ENCODE assay signal across 8 cellular contexts in the genomic region with DNA sequence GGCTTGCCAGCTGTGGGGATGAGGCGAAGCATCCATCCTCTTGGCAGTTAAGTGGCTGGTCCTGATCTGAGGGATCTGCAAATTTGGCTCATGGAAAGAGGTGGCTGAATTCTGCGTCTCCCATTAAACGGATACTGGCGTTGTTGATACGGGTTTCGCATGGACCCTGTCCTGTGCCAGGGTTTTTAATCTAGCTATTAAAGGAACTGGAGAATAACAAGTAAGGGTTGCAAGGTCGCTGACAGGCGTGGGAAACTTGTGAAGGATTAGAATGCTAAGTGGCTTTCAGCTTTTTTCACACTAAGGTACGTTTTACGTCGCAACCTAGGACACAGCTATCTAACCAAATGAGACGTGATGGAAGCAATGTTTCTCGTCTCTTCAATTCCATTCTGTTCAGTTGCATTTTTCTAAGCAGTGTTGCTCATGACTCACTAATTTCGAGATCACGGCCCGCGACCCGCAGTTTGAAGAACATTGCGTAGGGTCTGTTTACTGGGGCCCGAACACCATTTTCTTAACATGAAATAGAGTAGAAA. TPM values are rescaled to one million over a fixed set of nuclear protein-coding genes. Genes with fewer than 3 reads are reported as not detected.
DNase-seq lines count a peak whose midpoint lies in the region; ATAC-seq, FAIRE-seq and TF ChIP-seq lines count a peak whose summit lies in the region.

No MANE protein-coding gene starts in this region.

- TSS peak; percentile 45 for BruUV-seq in K562 (replicated peaks; lab: Mats Ljungman, UMichigan)

- no peaks in the 10 kb centered on the region for H3K9me3 ChIP-seq in OCI-LY3 (ENCODE audit: insufficient read depth, low read length)
- H3K9me3 ChIP-seq in K562 (replicated peaks; ENCODE audit: control insufficient read depth, insufficient read depth, low read depth, low read length): no peaks in the 10 kb centered on the region

- intact Hi-C loops in K562 (cut with micrococcal nuclease): loop anchor here (10.0 kb wide), 2 partner anchors 1249 to 1439 kb away; a partner anchor contains a TSS

- H3K4me2 ChIP-seq in OCI-LY3 (ENCODE audit: low read length) (peak overlapping the region; percentile 89), K562 (ENCODE audit: insufficient read depth, low read length) (peak overlapping the region; percentile 97)

- H3K4me3 Mint-ChIP-seq in stimulated activated naive CD8-positive, alpha-beta T cell treated with anti-CD3 and anti-CD28 coated beads, Interleukin-15, Interleukin-2, amounts not matched to agents 100 ng/mL and 50 ng/mL, for 24 hours: peak overlapping the region; percentile 98

- DNase-seq in K562 (ENCODE audit: extremely low read depth in 1 of 4, low spot score in 3 of 4) (peak in 1 of 4 experiments; percentile 43), kidney glomerular epithelial cell (lab: John Stamatoyannopoulos, UW) (peak; percentile 75), superior temporal gyrus (ENCODE audit: extremely low spot score) (no peak), NCI-H510A (lab: John Stamatoyannopoulos, UW) (no peak)

- H3K27me3 ChIP-seq in OCI-LY3 (ENCODE audit: low read depth, low read length) (no peaks in the 10 kb centered on the region), K562 (ENCODE audit: control insufficient read depth in 2 of 2, insufficient read depth in 2 of 2, low read length in 2 of 2) (no peaks in the 10 kb centered on the region)

- peaks cover 58% of the 10 kb centered on the region for H3K79me2 ChIP-seq in OCI-LY3 (ENCODE audit: low read length)
- peaks cover 58% of the 10 kb centered on the region for H3K79me2 ChIP-seq in K562 (ENCODE audit: control insufficient read depth, insufficient read depth, low read length)

- WGBS in K562 (ENCODE audit: insufficient coverage, low coverage, missing lambda C conversion rate): under 1% methylated on average over 20 of the region's 20 CpGs

- peaks cover 39% of the 10 kb centered on the region for H3K36me3 Mint-ChIP-seq in stimulated activated naive CD8-positive, alpha-beta T cell treated with anti-CD3 and anti-CD28 coated beads, Interleukin-15, Interleukin-2, amounts not matched to agents 100 ng/mL and 50 ng/mL, for 24 hours (ENCODE audit: low read depth)

- TF ChIP-seq EP300 in K562 (IDR thresholded peaks at IDR 0.05; ENCODE audit: low read length): no peak

- no peaks in the 10 kb centered on the region for H3K9me1 ChIP-seq in K562 (ENCODE audit: control insufficient read depth, insufficient read depth, low read length)

- POLR2A ChIA-PET in K562 (lab: Yijun Ruan, JAX): interaction anchor here (0.8 to 3.1 kb wide), 10 partner anchors 10 to 562 kb away, joined by 3 to 25 read pairs (median 3); partner anchors contain the start of gene C6orf62

- no peaks in the 10 kb centered on the region for H3K27me3 Mint-ChIP-seq in stimulated activated naive CD8-positive, alpha-beta T cell treated with anti-CD3 and anti-CD28 coated beads, Interleukin-15, Interleukin-2, amounts not matched to agents 100 ng/mL and 50 ng/mL, for 24 hours

- H3K4me3 ChIP-seq in OCI-LY3 (ENCODE audit: low read length) (peak overlapping the region; percentile 90), K562 (peak overlapping the region; percentile 67)

- H3K4me1 ChIP-seq in OCI-LY3 (ENCODE audit: low read length) (peaks cover 16% of the 10 kb centered on the region), K562 (replicated peaks in 1 of 2; ENCODE audit: control insufficient read depth in 2 of 2, insufficient read depth in 2 of 2, low read length in 2 of 2) (peaks cover 8 to 12% of the 10 kb centered on the region in 2 experiments; a peak in 4 of 5 replicates)

- TF ChIP-seq POLR2A in K562 (conservative IDR thresholded peaks at IDR 0.05): no peak

- CTCF ChIA-PET in K562 (lab: Yijun Ruan, JAX; ENCODE audit: low intra/inter-chr PET ratio): no interaction called here

- TF ChIP-seq RAD21 in K562 (CRISPR knock-in tag; conservative IDR thresholded peaks at IDR 0.05 in 1 of 2, IDR thresholded peaks at IDR 0.05 in 1 of 2): no peak

- ATAC-seq in GM21529 (IDR thresholded peaks at IDR 0.05; ENCODE audit: unreplicated experiment): peak; percentile 6
- ATAC-seq in K562: peak; percentile 18

- TF ChIP-seq CTCF in C4-2B (conservative IDR thresholded peaks at IDR 0.05) (no peak), OCI-LY3 (IDR thresholded peaks at IDR 0.05; ENCODE audit: low read depth, low read length) (no peak), K562 (IDR thresholded peaks at IDR 0.05 in 2 of 3, conservative IDR thresholded peaks at IDR 0.05 in 1 of 3; ENCODE audit: insufficient read depth in 2 of 3, low read depth in 1 of 3, low read length in 3 of 3) (no peak)

- peak overlapping the region; percentile 96 for H3K9ac ChIP-seq in OCI-LY3 (ENCODE audit: low read length)
- H3K9ac ChIP-seq in K562 (ENCODE audit: insufficient read depth in 1 of 2, low read depth in 2 of 2, low read length in 2 of 2): peak overlapping the region; percentile 99 to 100

- FAIRE-seq in K562 (lab: Jason Lieb, UNC): no peak

- H3K4me1 Mint-ChIP-seq in stimulated activated naive CD8-positive, alpha-beta T cell treated with anti-CD3 and anti-CD28 coated beads, Interleukin-15, Interleukin-2, amounts not matched to agents 100 ng/mL and 50 ng/mL, for 24 hours (ENCODE audit: low read depth): peaks cover 35% of the 10 kb centered on the region

- no peaks in the 10 kb centered on the region for H3K9me3 Mint-ChIP-seq in stimulated activated naive CD8-positive, alpha-beta T cell treated with anti-CD3 and anti-CD28 coated beads, Interleukin-15, Interleukin-2, amounts not matched to agents 100 ng/mL and 50 ng/mL, for 24 hours

- in situ Hi-C loops in K562 (cut with MboI): no loop called here

- H3K27ac ChIP-seq in C4-2B (peak overlapping the region; percentile 90), OCI-LY3 (ENCODE audit: low read length) (peak overlapping the region; percentile 47), K562 (ENCODE audit: extremely low read depth, low read depth, low read length) (peak overlapping the region; percentile 99)

- H4K20me1 ChIP-seq in OCI-LY3 (ENCODE audit: insufficient read depth, low read length) (peaks cover 37% of the 10 kb centered on the region), K562 (replicated peaks; ENCODE audit: control insufficient read depth, insufficient read depth, low read length) (peaks cover 9% of the 10 kb centered on the region; the same call in 1 of the 2 replicates)

- peak overlapping the region; percentile 100 for H3K27ac Mint-ChIP-seq in stimulated activated naive CD8-positive, alpha-beta T cell treated with anti-CD3 and anti-CD28 coated beads, Interleukin-15, Interleukin-2, amounts not matched to agents 100 ng/mL and 50 ng/mL, for 24 hours

- H2AFZ ChIP-seq in OCI-LY3 (ENCODE audit: low read depth, low read length) (no peak overlapping the region), K562 (ENCODE audit: low read depth, low read length) (peak overlapping the region; percentile 48)

- H3K36me3 ChIP-seq in OCI-LY3 (replicated peaks; ENCODE audit: low read depth, low read length) (peaks cover 23% of the 10 kb centered on the region), K562 (ENCODE audit: control insufficient read depth, insufficient read depth, low read length) (peaks cover 38% of the 10 kb centered on the region)

RNA-seq across cellular contexts. Expression of gene GMNN, which starts 0.9 kb away (rescaled TPM):
- total RNA-seq in K562 (2011; cell fraction: chromatin; rRNA removed; ENCODE audit: low replicate concordance): 62.3 and 103 TPM in 2 replicates
- total RNA-seq in K562 (2011; cell fraction: nucleolus; rRNA removed): 65.7 and 78.8 TPM in 2 replicates
- 98.0 and 106 TPM in 2 replicates for total RNA-seq in K562 (2011; cell fraction: nucleoplasm; rRNA removed)
- total RNA-seq in K562 (2014; rRNA removed): 140 and 156 TPM in 2 replicates
- total RNA-seq in K562 (2014; rRNA removed; fragmentation: Illumina TruSeq; extraction: Trizol): 189 and 216 TPM in 2 replicates
- 187 and 210 TPM in 2 replicates for total RNA-seq in K562 (2015; rRNA removed; fragmentation: Illumina TruSeq; extraction: Trizol)
- total RNA-seq in K562 (2021): 144 and 146 TPM in 2 replicates
- 125 and 167 TPM in 2 replicates for polyA plus RNA-seq in K562 (2011; rRNA removed)
- polyA plus RNA-seq in K562 (2011; cell fraction: cytosol; rRNA removed): 79.5 and 92.1 TPM in 2 replicates
- polyA plus RNA-seq in K562 (2011; cell fraction: nucleus; rRNA removed): 50.4 and 63.0 TPM in 2 replicates
- polyA plus RNA-seq in K562 (2012): 98.2 and 179 TPM in 2 replicates
- 217 and 222 TPM in 2 replicates for polyA plus RNA-seq in K562 (2014; fragmentation: Illumina TruSeq; extraction: Trizol)
- 100 to 1,000 TPM; 331 to 370 TPM for polyA plus RNA-seq in K562 (2014; fragmentation: Nextera tagmentation; extraction: Ambion mirVana)
- polyA plus RNA-seq in K562 (2014; rRNA removed): 199 and 254 TPM in 2 replicates
- polyA minus RNA-seq in K562 (2011; rRNA and poly(A)+ RNA removed): 80.2 and 85.5 TPM in 2 replicates
- 43.5 and 55.4 TPM in 2 replicates for polyA minus RNA-seq in K562 (2011; cell fraction: cytosol; rRNA and poly(A)+ RNA removed)
- 50.4 and 78.2 TPM in 2 replicates for polyA minus RNA-seq in K562 (2011; cell fraction: nucleus; rRNA and poly(A)+ RNA removed)

RNA-seq across cellular contexts. Expression of gene ARMH2, which starts 23.1 kb away (rescaled TPM):
- not detected in 2 replicates for total RNA-seq in K562 (2011; cell fraction: chromatin; rRNA removed; ENCODE audit: low replicate concordance)
- total RNA-seq in K562 (2011; cell fraction: nucleolus; rRNA removed): not detected in 2 replicates
- total RNA-seq in K562 (2011; cell fraction: nucleoplasm; rRNA removed): not detected in 2 replicates
- total RNA-seq in K562 (2014; rRNA removed) (not detected in 2 replicates), K562 (2014; rRNA removed; fragmentation: Illumina TruSeq; extraction: Trizol) (not detected in 2 replicates), K562 (2015; rRNA removed; fragmentation: Illumina TruSeq; extraction: Trizol) (not detected in 2 replicates), K562 (2021) (not detected in 2 replicates)
- polyA plus RNA-seq in K562 (2011; rRNA removed) (not detected in 2 replicates), K562 (2014; fragmentation: Illumina TruSeq; extraction: Trizol) (not detected in 2 replicates), K562 (2014; fragmentation: Nextera tagmentation; extraction: Ambion mirVana) (not detected), K562 (2014; rRNA removed) (not detected in 2 replicates)
- not detected in 2 replicates for polyA plus RNA-seq in K562 (2011; cell fraction: cytosol; rRNA removed)
- polyA plus RNA-seq in K562 (2011; cell fraction: nucleus; rRNA removed): not detected in 2 replicates
- not detected in 2 replicates for polyA plus RNA-seq in K562 (2012)
- not detected in 2 replicates for polyA minus RNA-seq in K562 (2011; rRNA and poly(A)+ RNA removed)
- polyA minus RNA-seq in K562 (2011; cell fraction: cytosol; rRNA and poly(A)+ RNA removed): not detected in 2 replicates
- polyA minus RNA-seq in K562 (2011; cell fraction: nucleus; rRNA and poly(A)+ RNA removed): not detected in 2 replicates

RNA-seq across cellular contexts. Expression of gene C6orf62, which starts 56.6 kb away (rescaled TPM):
- 43.5 and 83.8 TPM in 2 replicates for total RNA-seq in K562 (2011; cell fraction: chromatin; rRNA removed; ENCODE audit: low replicate concordance)
- total RNA-seq in K562 (2011; cell fraction: nucleolus; rRNA removed): 36.7 and 38.0 TPM in 2 replicates
- 66.0 and 93.1 TPM in 2 replicates for total RNA-seq in K562 (2011; cell fraction: nucleoplasm; rRNA removed)
- total RNA-seq in K562 (2014; rRNA removed) (48.5 and 52.9 TPM in 2 replicates), K562 (2014; rRNA removed; fragmentation: Illumina TruSeq; extraction: Trizol) (110 and 124 TPM in 2 replicates), K562 (2015; rRNA removed; fragmentation: Illumina TruSeq; extraction: Trizol) (111 and 113 TPM in 2 replicates), K562 (2021) (113 and 117 TPM in 2 replicates)
- polyA plus RNA-seq in K562 (2011; rRNA removed) (76.7 and 105 TPM in 2 replicates), K562 (2014; fragmentation: Illumina TruSeq; extraction: Trizol) (86.2 and 111 TPM in 2 replicates), K562 (2014; fragmentation: Nextera tagmentation; extraction: Ambion mirVana) (100 to 1,000 TPM; 355 to 579 TPM), K562 (2014; rRNA removed) (56.8 and 65.6 TPM in 2 replicates)
- polyA plus RNA-seq in K562 (2011; cell fraction: cytosol; rRNA removed): 37.7 and 38.4 TPM in 2 replicates
- 55.2 and 65.3 TPM in 2 replicates for polyA plus RNA-seq in K562 (2011; cell fraction: nucleus; rRNA removed)
- polyA plus RNA-seq in K562 (2012): 55.2 and 66.1 TPM in 2 replicates
- polyA minus RNA-seq in K562 (2011; rRNA and poly(A)+ RNA removed): 117 and 150 TPM in 2 replicates
- polyA minus RNA-seq in K562 (2011; cell fraction: cytosol; rRNA and poly(A)+ RNA removed): 41.9 and 92.5 TPM in 2 replicates
- 37.2 and 54.4 TPM in 2 replicates for polyA minus RNA-seq in K562 (2011; cell fraction: nucleus; rRNA and poly(A)+ RNA removed)

Comparison
In these comparisons a context has a peak if more than half of its experiments do, and no peak if none do; other contexts are left out.
1. H3K27ac ChIP-seq: peak in every context shown above with its lines; median percentile 99 in K562; 90 in C4-2B; 47 in OCI-LY3.